Comparison of ENCODE assay signal across 22 cellular contexts in the genomic region with DNA sequence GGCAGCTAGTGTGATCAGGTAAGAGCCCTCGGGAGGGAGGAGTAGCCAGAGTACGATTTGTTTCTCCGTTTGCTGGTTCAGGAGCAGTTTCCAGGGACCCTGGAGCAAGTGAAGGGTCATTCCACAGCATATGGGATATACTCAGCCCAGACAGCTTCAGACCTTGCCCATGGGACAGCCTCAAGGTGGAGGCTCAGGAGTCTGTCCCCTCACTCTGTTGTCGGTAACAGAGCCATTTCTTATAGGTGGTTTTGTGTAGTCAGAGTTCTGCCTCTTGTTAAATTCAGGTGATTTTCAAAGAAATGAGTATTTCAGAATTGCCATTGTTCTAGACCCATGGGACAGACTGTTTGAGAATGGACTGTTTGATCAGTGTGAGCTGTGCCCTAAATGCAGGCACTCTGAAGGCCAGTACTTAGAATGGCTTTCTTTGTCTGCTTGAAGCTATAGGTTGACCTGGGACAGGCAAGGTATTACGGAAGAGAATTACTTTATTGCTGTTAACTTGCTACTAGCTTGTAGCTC.
"Had no signal": no experiment of that assay in that cellular context is flagged by ENCODE, and none has a peak within 500 bp of the region (broad histone marks: within the 10 kb centered on the region; RNA-seq: fewer than 3 reads in every experiment).

No MANE protein-coding gene starts in this region.

- H3K4me1 ChIP-seq: colonic mucosa had no signal

- H3K27me3 Mint-ChIP-seq: activated CD4-positive, alpha-beta memory T cell treated with anti-CD3 and anti-CD28 coated beads, Interleukin-2, amount 10 ng/mL, durations not matched to agents 7 days and 5 days; activated CD4-positive, alpha-beta T cell treated with anti-CD3 and anti-CD28 coated beads, Interleukin-2, amount 10 ng/mL, durations not matched to agents 24 days and 14 days; brain; memory B cell had no signal

- H3K36me3 Mint-ChIP-seq: memory B cell, T-cell had no signal

- ATAC-seq: activated CD4-positive, CD25-positive, alpha-beta regulatory T cell treated with anti-CD3 and anti-CD28 coated beads, Interleukin-2, amount 50 U/mL, for 24 hours; activated naive CD8-positive, alpha-beta T cell treated with anti-CD3 and anti-CD28 coated beads, Interleukin-2, amount 50 U/mL, for 24 hours; T-cell had no signal

- H3K4me3 ChIP-seq: colonic mucosa, esophagus muscularis mucosa, thyroid gland had no signal

- H3K9me3 Mint-ChIP-seq: activated CD4-positive, alpha-beta memory T cell treated with anti-CD3 and anti-CD28 coated beads, Interleukin-2, amount 10 ng/mL, durations not matched to agents 7 days and 5 days; activated CD4-positive, alpha-beta T cell treated with anti-CD3 and anti-CD28 coated beads, Interleukin-2, amount 10 ng/mL, durations not matched to agents 24 days and 14 days; activated naive CD8-positive, alpha-beta T cell treated with anti-CD3 and anti-CD28 coated beads, Interleukin-2, amount 50 U/mL, for 24 hours; memory B cell; neural crest cell; T-cell; T-helper 2 cell treated with Interferon-gamma antibody and Interleukin-4, amounts not matched to agents 5 μg/mL and 100 μg/mL, for 36 hours had no signal

- H3K36me3 ChIP-seq: colonic mucosa, thyroid gland had no signal

- H3K4me3 Mint-ChIP-seq: activated CD4-positive, alpha-beta memory T cell treated with anti-CD3 and anti-CD28 coated beads, Interleukin-2, amount 10 ng/mL, durations not matched to agents 7 days and 5 days; activated CD4-positive, alpha-beta T cell treated with anti-CD3 and anti-CD28 coated beads, Interleukin-2, amount 10 ng/mL, durations not matched to agents 24 days and 14 days; activated naive CD8-positive, alpha-beta T cell treated with anti-CD3 and anti-CD28 coated beads, Interleukin-2, amount 50 U/mL, for 24 hours; brain; memory B cell; neural crest cell; T-cell; T-helper 2 cell treated with Interferon-gamma antibody and Interleukin-4, amounts not matched to agents 5 μg/mL and 100 μg/mL, for 36 hours had no signal

- H3K27ac ChIP-seq: colonic mucosa, esophagus muscularis mucosa, thyroid gland, VCaP had no signal

- FAIRE-seq: frontal cortex had no signal

- H3K27ac Mint-ChIP-seq: activated CD4-positive, alpha-beta memory T cell treated with anti-CD3 and anti-CD28 coated beads, Interleukin-2, amount 10 ng/mL, durations not matched to agents 7 days and 5 days; activated CD4-positive, alpha-beta T cell treated with anti-CD3 and anti-CD28 coated beads, Interleukin-2, amount 10 ng/mL, durations not matched to agents 24 days and 14 days; activated naive CD8-positive, alpha-beta T cell treated with anti-CD3 and anti-CD28 coated beads, Interleukin-2, amount 50 U/mL, for 24 hours; memory B cell; T-cell; T-helper 2 cell treated with Interferon-gamma antibody and Interleukin-4, amounts not matched to agents 5 μg/mL and 100 μg/mL, for 36 hours had no signal

- H3K27me3 ChIP-seq: colonic mucosa, esophagus muscularis mucosa, thyroid gland had no signal

- H3K9me3 ChIP-seq: colonic mucosa, esophagus muscularis mucosa, thyroid gland had no signal

- H3K4me1 Mint-ChIP-seq: activated CD4-positive, alpha-beta memory T cell treated with anti-CD3 and anti-CD28 coated beads, Interleukin-2, amount 10 ng/mL, durations not matched to agents 7 days and 5 days; activated CD4-positive, alpha-beta T cell treated with anti-CD3 and anti-CD28 coated beads, Interleukin-2, amount 10 ng/mL, durations not matched to agents 24 days and 14 days; activated naive CD8-positive, alpha-beta T cell treated with anti-CD3 and anti-CD28 coated beads, Interleukin-2, amount 50 U/mL, for 24 hours; memory B cell; T-cell had no signal

- DNase-seq: activated CD4-positive, alpha-beta memory T cell treated with anti-CD3 and anti-CD28 coated beads, Interleukin-2, amount 10 ng/mL, durations not matched to agents 7 days and 5 days; activated CD4-positive, alpha-beta T cell treated with anti-CD3 and anti-CD28 coated beads, Interleukin-2, amount 10 ng/mL, durations not matched to agents 24 days and 14 days; activated effector memory CD4-positive, alpha-beta T cell treated with anti-CD3 and anti-CD28 coated beads, Interleukin-2, amount 50 U/mL, for 16 hours; activated naive CD4-positive, alpha-beta T cell treated with anti-CD3 and anti-CD28 coated beads, Interleukin-2, amount 50 U/mL, for 16 hours; activated naive CD8-positive, alpha-beta T cell treated with anti-CD3 and anti-CD28 coated beads, Interleukin-2, amount 50 U/mL, for 24 hours; anterior cingulate cortex; central memory CD4-positive, alpha-beta T cell; colonic mucosa; hypothalamus; retina; stimulated activated CD4-positive, alpha-beta T cell treated with anti-CD3 and anti-CD28 coated beads, Interleukin-4, amount 100 ng/mL, for 24 hours; stimulated activated naive CD4-positive, alpha-beta T cell treated with Interleukin-2 at 50 U/mL for 16 hours; T-cell; thyroid gland had no signal
